Comparison of ENCODE assay signal across 9 cellular contexts in the genomic region with DNA sequence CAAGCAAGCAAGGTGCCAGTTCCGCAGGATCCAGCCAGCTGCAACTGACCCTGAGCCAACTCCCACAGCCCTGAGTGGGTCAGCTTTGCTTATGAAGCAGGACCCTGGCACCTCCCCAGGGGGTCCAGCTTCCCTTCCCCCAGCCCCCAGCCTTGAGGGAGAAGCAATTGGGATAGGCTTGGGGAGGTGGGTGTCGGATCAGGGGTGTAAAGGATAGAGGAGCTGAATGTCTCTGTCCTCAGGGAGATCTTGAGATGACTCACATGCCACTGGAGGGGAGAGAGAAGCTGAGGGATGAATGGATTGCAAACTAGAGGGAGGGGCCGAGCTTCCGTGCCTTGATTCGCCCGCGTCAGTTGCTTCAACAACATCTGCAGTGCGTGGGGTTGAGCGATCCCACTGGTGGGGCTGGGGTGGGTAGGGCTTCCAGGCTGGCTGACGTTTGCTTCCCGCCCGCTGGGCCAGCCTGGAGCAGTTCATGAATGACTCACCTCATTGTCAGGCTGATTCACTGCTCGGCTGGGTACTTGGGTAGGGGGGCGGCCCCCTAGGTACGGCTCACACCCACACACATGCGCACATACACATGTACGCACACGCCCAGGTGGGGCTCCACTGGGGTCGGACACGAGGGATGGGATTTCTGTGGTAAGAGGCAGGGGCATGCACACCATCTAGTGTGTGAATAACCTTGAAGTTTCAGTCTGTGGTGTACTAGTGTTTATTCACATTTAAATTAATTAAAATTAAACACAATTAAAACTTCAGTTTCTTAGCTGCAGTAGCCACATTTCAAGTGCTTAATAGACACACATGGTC. TPM values are rescaled to one million over a fixed set of nuclear protein-coding genes. Genes with fewer than 3 reads are reported as not detected.
DNase-seq lines count a peak whose midpoint lies in the region; ATAC-seq and TF ChIP-seq lines count a peak whose summit lies in the region.
"Had no signal": no experiment of that assay in that cellular context is flagged by ENCODE, and none has a peak within 500 bp of the region (broad histone marks: within the 10 kb centered on the region; RNA-seq: fewer than 3 reads in every experiment).

No MANE protein-coding gene starts in this region.

- no peak for TF ChIP-seq CTCF in choroid plexus epithelial cell (conservative IDR thresholded peaks at IDR 0.05; ENCODE audit: low read depth, low read length)

- H3K4me3 ChIP-seq in choroid plexus epithelial cell (ENCODE audit: low read depth, low read length) = peak overlapping the region; percentile 36

- ATAC-seq in left colon = peak; percentile 66
- ATAC-seq in HG03439 (IDR thresholded peaks at IDR 0.05; ENCODE audit: unreplicated experiment) = no peak
- no peak for ATAC-seq in HG02571 (IDR thresholded peaks at IDR 0.05; ENCODE audit: unreplicated experiment)

- DNase-seq in GDM1 (lab: John Stamatoyannopoulos, UW) (peak; percentile 75), NCI-H2196 (lab: John Stamatoyannopoulos, UW; ENCODE audit: unreplicated experiment) (peak; percentile 81), choroid plexus epithelial cell (ENCODE audit: low read depth) (peak; percentile 100), left colon (peak; percentile 49 to 80)
- DNase-seq in activated CD4-positive, alpha-beta T cell treated with anti-CD3 and anti-CD28 coated beads for 24 hours (ENCODE audit: low read depth in 2 of 2) = peak; percentile 66 to 67
- peak; percentile 75 for DNase-seq in stimulated activated CD4-positive, alpha-beta T cell treated with anti-CD3 and anti-CD28 coated beads, Interleukin-4, amount 100 ng/mL, for 1 hour

- intact Hi-C loops in left colon (cut with DNase I, micrococcal nuclease) = no loop called here

RNA-seq across cellular contexts. Expression of gene HROB, which starts 3.6 kb away (rescaled TPM):
- total RNA-seq in left colon = 1 to 10 TPM in 1 of 2 donors, under 1 TPM in 1; 0.78 to 3.6 TPM

RNA-seq across cellular contexts. Expression of gene HDAC5, which starts 14.7 kb away (rescaled TPM):
- total RNA-seq in left colon = 10 to 100 TPM; 13.8 to 42.8 TPM

RNA-seq across cellular contexts. Expression of gene ASB16, which starts 32.4 kb away (rescaled TPM):
- under 1 TPM in 1 of 2 donors, not detected in 1; 0.56 TPM for total RNA-seq in left colon
- total RNA-seq: T-helper 1 cell treated with Interleukin-12 subunit alpha and Interleukin-12 subunit beta and Interleukin-4 antibody, amounts not matched to agents 30 ng/mL and 1 ng/mL, for 36 hours had no signal

RNA-seq across cellular contexts. Expression of gene TMUB2, which starts 48.7 kb away (rescaled TPM):
- total RNA-seq in left colon = 10 to 100 TPM; 44.8 to 51.8 TPM
